ENCODE assay signal across 8 cellular contexts in the genomic region with DNA sequence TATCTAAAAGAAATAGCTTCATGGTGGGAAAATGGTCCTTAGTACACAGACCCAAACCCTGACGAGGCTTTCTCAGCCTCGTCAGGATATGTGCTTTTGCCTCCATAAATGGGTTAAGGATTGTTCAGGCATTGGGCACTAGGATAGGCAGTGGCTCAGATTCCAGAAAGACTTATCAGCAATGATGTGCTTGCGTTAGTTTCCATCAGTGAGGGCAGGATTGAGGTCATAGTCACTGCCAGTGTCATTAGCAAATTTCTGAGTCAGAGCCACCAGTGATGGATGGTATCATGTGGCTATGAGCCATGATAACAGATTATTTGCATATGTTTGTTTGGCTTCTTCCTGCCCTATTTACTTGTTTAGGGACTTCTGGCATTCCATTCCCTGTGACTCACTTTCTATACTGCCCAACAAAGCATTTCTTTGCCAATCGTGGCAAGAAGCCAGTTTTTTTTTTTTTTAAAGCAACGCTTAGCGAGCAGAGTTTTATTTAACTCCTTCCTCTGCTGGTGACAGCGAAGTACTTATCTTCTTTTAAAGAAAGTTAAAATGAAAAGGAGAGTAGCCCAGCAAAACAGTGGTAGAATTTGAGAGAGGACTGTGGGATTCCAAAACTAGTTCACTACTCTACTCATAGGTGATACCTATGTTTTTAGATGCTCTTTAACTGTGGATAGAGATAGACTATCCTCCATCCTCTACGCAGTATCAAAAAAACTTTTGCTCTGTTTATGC. TPM values are rescaled to one million over a fixed set of nuclear protein-coding genes. Genes with fewer than 3 reads are reported as not detected.
DNase-seq lines count a peak whose midpoint lies in the region; ATAC-seq and TF ChIP-seq lines count a peak whose summit lies in the region.

No MANE protein-coding gene starts in this region.

- H3K9me3 ChIP-seq in lung (ENCODE audit: control insufficient read depth in 2 of 2, insufficient read depth in 1 of 2, low read length in 1 of 2) = no peaks in the 10 kb centered on the region

- ATAC-seq in lung (ENCODE audit: insufficient read depth, low FRiP score) (peak; percentile 65), GM21360 (IDR thresholded peaks at IDR 0.05; ENCODE audit: unreplicated experiment) (no peak)

- H3K4me1 ChIP-seq in lung (ENCODE audit: control insufficient read depth in 2 of 2, insufficient read depth in 2 of 2, low read length in 2 of 2) = peaks cover 0 to 15% of the 10 kb centered on the region in 2 donors

- WGBS in lung, 2 donors = 19 to 36% methylated on average over 8 of the region's 8 CpGs

- DNase-seq in NCI-H82 (lab: John Stamatoyannopoulos, UW) (peak; percentile 22), NCI-H82 treated with DMSO at 0.1 percent for 48 hours (lab: John Stamatoyannopoulos, UW; ENCODE audit: unreplicated experiment) (no peak), NCI-H2196 (lab: John Stamatoyannopoulos, UW; ENCODE audit: unreplicated experiment) (peak; percentile 77), coronary artery (ENCODE audit: low spot score) (peak; percentile 72), lung (ENCODE audit: low spot score) (peak; percentile 30), middle frontal gyrus (ENCODE audit: extremely low spot score, low spot score) (no peak)
- DNase-seq in activated T-cell treated with anti-CD3 and anti-CD28 coated beads, Interleukin-2, amount 50 U/mL, for 48 hours = no peak

- peak overlapping the region; percentile 41 for H3K4me3 ChIP-seq in coronary artery
- no peak overlapping the region for H3K4me3 ChIP-seq in lung

- peaks cover 0 to 13% of the 10 kb centered on the region in 2 donors for H3K36me3 ChIP-seq in lung (ENCODE audit: control insufficient read depth in 2 of 2, insufficient read depth in 2 of 2, low read length in 2 of 2)

- H3K27ac ChIP-seq in coronary artery (peak overlapping the region in 1 of 2 donors; percentile 32), lung (ENCODE audit: low read depth in 1 of 2, low read length in 1 of 2) (peak overlapping the region in 1 of 2 donors; percentile 89)

- no peaks in the 10 kb centered on the region for H3K27me3 ChIP-seq in lung (ENCODE audit: control insufficient read depth, insufficient read depth)

- TF ChIP-seq CTCF in coronary artery (IDR thresholded peaks at IDR 0.05) = no peak
- TF ChIP-seq CTCF in lung (IDR thresholded peaks at IDR 0.05; ENCODE audit: control extremely low read depth, extremely low read depth) = no peak

RNA-seq across cellular contexts. Expression of a gene that starts 44.4 kb away (rescaled TPM):
- total RNA-seq in lung = under 1 TPM; 0.06 to 0.28 TPM
- under 1 TPM; 0.01 to 0.02 TPM for polyA plus RNA-seq in lung

Comparison
In these comparisons a context has a peak if more than half of its experiments do, and no peak if none do; other contexts are left out.
1. DNase-seq: peak in NCI-H82 (single experiment), NCI-H2196 (single experiment), coronary artery (single experiment) and lung (single experiment); none in NCI-H82 treated with DMSO at 0.1 percent for 48 hours (single experiment), middle frontal gyrus (single experiment) and activated T-cell treated with anti-CD3 and anti-CD28 coated beads, Interleukin-2, amount 50 U/mL, for 48 hours (0 of 2).